Comparison of ENCODE assay signal across 8 cellular contexts in the genomic region with DNA sequence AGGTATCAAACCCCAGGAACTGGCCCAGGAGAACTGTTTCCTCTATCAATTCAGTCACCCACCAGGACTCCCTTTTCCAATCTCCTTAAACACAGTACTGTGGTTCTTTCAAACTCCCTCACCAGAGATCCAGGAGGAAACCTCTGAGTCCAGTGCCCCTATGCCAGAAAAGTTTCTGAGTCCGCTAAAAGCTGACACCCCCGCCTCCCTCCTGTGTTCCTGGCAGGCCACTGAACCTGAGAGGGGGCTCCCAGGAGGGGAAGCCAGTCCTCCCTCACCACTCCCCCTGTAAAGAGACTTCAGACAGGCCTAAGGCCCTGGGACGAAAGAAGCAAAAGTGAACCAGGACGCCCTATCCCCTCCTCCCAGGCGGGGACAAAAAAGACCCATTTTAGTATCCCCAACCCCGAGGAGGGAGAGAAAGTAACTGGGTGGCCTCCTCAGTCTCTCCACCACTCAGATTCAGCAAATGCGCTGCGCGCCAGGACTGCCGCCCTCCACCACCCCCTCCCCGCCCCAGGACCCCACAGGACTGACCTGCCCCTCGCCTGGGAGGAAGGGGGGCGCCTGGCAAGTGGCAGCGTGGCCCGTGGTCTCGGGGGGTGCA. TPM values are rescaled to one million over a fixed set of nuclear protein-coding genes. Genes with fewer than 3 reads are reported as not detected.
DNase-seq lines count a peak whose midpoint lies in the region; ATAC-seq and TF ChIP-seq lines count a peak whose summit lies in the region.

No MANE protein-coding gene starts in this region.

- no peaks in the 10 kb centered on the region for H4K20me1 ChIP-seq in hepatocyte (ENCODE audit: insufficient read depth, poor library complexity, severe bottlenecking)

- H3K27ac ChIP-seq in ascending aorta (peak overlapping the region; percentile 94 to 96), hepatocyte (peak overlapping the region; percentile 81)

- peak; percentile 8 for DNase-seq in activated gamma-delta T cell treated with Interleukin-2 at 50 U/mL for 16 hours
- DNase-seq in activated gamma-delta T cell (lab: John Stamatoyannopoulos, UW): no peak
- peak; percentile 39 for DNase-seq in MG63
- DNase-seq in ascending aorta (ENCODE audit: low spot score in 2 of 2): peak in 1 of 2 donors; percentile 70
- peak; percentile 41 for DNase-seq in hepatocyte (ENCODE audit: low spot score)
- DNase-seq in retinal pigment epithelial cell (ENCODE audit: low read depth): no peak
- DNase-seq in NCI-H1436 (lab: John Stamatoyannopoulos, UW): no peak

- no peaks in the 10 kb centered on the region for H3K9me2 ChIP-seq in hepatocyte (replicated peaks; ENCODE audit: insufficient read depth)

- no peak for ATAC-seq in GM18868 (IDR thresholded peaks at IDR 0.05; ENCODE audit: unreplicated experiment)

- peaks cover 5 to 32% of the 10 kb centered on the region in 2 donors for H3K4me1 ChIP-seq in ascending aorta
- peaks cover 14% of the 10 kb centered on the region for H3K4me1 ChIP-seq in hepatocyte (ENCODE audit: insufficient read depth)

- H3K27me3 ChIP-seq in MG63: no peaks in the 10 kb centered on the region
- no peaks in the 10 kb centered on the region for H3K27me3 ChIP-seq in ascending aorta
- H3K27me3 ChIP-seq in hepatocyte: no peaks in the 10 kb centered on the region

- TF ChIP-seq CTCF in ascending aorta (IDR thresholded peaks at IDR 0.05) (no peak), hepatocyte (IDR thresholded peaks at IDR 0.05; ENCODE audit: poor library complexity) (no peak), retinal pigment epithelial cell (conservative IDR thresholded peaks at IDR 0.05; ENCODE audit: low read depth, low read length) (no peak)

- peaks cover 21% of the 10 kb centered on the region for H3K36me3 ChIP-seq in MG63
- peaks cover 0 to 6% of the 10 kb centered on the region in 2 donors for H3K36me3 ChIP-seq in ascending aorta
- H3K36me3 ChIP-seq in hepatocyte (replicated peaks; ENCODE audit: insufficient read depth, low read depth): no peaks in the 10 kb centered on the region

- H2AFZ ChIP-seq in hepatocyte: peak overlapping the region; percentile 77

- intact Hi-C loops in ascending aorta (cut with DNase I): loop anchor here (2.0 to 5.0 kb wide), 5 partner anchors 38 to 295 kb away; a partner anchor contains a TSS

- H3K4me2 ChIP-seq in hepatocyte: peak overlapping the region; percentile 91

- WGBS in hepatocyte (ENCODE audit: low lambda C conversion rate, missing lambda C conversion rate): 9% methylated on average over 10 of the region's 16 CpGs

- peaks cover 51% of the 10 kb centered on the region for H3K79me2 ChIP-seq in hepatocyte

- peak overlapping the region; percentile 77 for H3K4me3 ChIP-seq in MG63
- H3K4me3 ChIP-seq in ascending aorta: peak overlapping the region; percentile 94
- H3K4me3 ChIP-seq in hepatocyte: peak overlapping the region; percentile 92
- H3K4me3 ChIP-seq in retinal pigment epithelial cell (ENCODE audit: low read length): peak overlapping the region; percentile 75

- no peaks in the 10 kb centered on the region for H3K9me3 ChIP-seq in MG63
- H3K9me3 ChIP-seq in ascending aorta: no peaks in the 10 kb centered on the region
- H3K9me3 ChIP-seq in hepatocyte (ENCODE audit: low read depth): no peaks in the 10 kb centered on the region

RNA-seq across cellular contexts. Expression of a gene that starts 0.6 kb away (rescaled TPM):
- total RNA-seq in MG63 (2014; rRNA removed; shearing (Covaris generic); ENCODE audit: low replicate concordance): 5.6 and 7.2 TPM in 2 replicates
- 28.8 TPM for total RNA-seq in ascending aorta
- total RNA-seq in hepatocyte: 10.4 and 16.8 TPM in 2 replicates
- 13.8 and 15.3 TPM in 2 replicates for polyA plus RNA-seq in hepatocyte

RNA-seq across cellular contexts. Expression of a gene that starts 37.1 kb away (rescaled TPM):
- total RNA-seq in MG63 (2014; rRNA removed; shearing (Covaris generic); ENCODE audit: low replicate concordance): 13.6 and 18.5 TPM in 2 replicates
- total RNA-seq in ascending aorta (18.0 TPM), hepatocyte (45.4 and 47.5 TPM in 2 replicates)
- 33.3 and 33.8 TPM in 2 replicates for polyA plus RNA-seq in hepatocyte

RNA-seq across cellular contexts. Expression of a gene that starts 37.6 kb away (rescaled TPM):
- not detected in 2 replicates for total RNA-seq in MG63 (2014; rRNA removed; shearing (Covaris generic); ENCODE audit: low replicate concordance)
- total RNA-seq in ascending aorta: not detected
- not detected in 2 replicates for total RNA-seq in hepatocyte
- 0.07 and 0.08 TPM in 2 replicates for polyA plus RNA-seq in hepatocyte

Comparison
In these comparisons a context has a peak if more than half of its experiments do, and no peak if none do; other contexts are left out.
1. DNase-seq: peak in activated gamma-delta T cell treated with Interleukin-2 at 50 U/mL for 16 hours (single experiment), MG63 (single experiment) and hepatocyte (single experiment); none in activated gamma-delta T cell (single experiment), retinal pigment epithelial cell (single experiment) and NCI-H1436 (single experiment).
2. Peak in every context shown above with its lines, with median percentiles within 50 percentile points of each other: H3K4me3 ChIP-seq.